Comparison of ENCODE assay signal across 1 cellular context in the genomic region with DNA sequence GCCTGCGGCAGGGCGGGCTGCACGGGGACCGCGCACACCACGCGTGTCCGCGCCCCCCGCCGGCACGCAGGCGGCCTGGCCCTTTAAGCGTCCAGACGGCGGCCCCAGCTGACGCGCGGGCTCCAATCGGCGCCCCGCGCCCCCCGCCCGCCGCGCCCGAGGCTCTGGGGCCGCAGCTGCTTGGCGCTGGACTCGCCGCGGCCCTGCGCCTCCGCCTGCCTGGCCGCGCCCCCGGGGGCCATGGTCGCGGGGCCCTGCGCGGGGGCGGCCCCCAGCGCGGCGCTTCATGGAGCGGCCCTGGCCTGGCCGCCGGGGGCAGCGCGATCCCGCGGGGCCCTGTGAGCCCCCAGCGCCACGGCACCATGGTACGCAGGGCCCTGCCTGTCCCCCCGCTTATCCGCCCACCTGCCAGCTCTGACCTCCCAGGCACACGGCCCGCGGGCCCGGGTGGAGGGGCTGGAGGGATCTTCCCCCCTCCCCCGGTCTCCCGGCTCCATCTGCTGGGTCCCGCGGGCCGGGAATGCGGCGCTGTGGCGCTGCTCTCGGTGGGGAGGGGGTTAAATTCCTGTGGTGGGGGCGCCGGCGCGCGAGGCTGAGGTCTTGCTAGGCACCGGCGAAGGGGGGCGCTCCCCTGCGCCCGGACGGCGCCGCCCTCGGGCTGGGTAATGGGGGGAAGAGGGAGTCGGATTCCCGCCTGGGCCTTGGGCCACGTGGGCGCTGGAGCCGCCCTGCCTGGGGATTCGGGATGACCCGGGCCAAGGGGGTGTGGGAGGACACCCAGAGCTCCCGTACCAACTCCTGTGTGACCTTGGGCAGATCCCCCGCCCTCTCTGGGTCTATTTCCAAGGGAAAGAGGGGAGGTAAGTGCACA.
TF ChIP-seq lines count a peak whose summit lies in the region.

No MANE protein-coding gene starts in this region.

TF ChIP-seq in K562, 482 proteins besides CTCF, POLR2A, EP300 and RAD21 (continues in another document):
- TF ChIP-seq CC2D1A (IDR thresholded peaks at IDR 0.05): no peak
- TF ChIP-seq, protein P1, sequence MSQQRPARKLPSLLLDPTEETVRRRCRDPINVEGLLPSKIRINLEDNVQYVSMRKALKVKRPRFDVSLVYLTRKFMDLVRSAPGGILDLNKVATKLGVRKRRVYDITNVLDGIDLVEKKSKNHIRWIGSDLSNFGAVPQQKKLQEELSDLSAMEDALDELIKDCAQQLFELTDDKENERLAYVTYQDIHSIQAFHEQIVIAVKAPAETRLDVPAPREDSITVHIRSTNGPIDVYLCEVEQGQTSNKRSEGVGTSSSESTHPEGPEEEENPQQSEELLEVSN (IDR thresholded peaks at IDR 0.05; ENCODE audit: borderline replicate concordance in 1 of 2, extremely low read depth in 1 of 2, insufficient read depth in 1 of 2, insufficient read length in 1 of 2, low read depth in 1 of 2, low read length in 1 of 2, poor library complexity in 1 of 2, severe bottlenecking in 1 of 2): peak; percentile 93 to 97
- TF ChIP-seq, protein P2, sequence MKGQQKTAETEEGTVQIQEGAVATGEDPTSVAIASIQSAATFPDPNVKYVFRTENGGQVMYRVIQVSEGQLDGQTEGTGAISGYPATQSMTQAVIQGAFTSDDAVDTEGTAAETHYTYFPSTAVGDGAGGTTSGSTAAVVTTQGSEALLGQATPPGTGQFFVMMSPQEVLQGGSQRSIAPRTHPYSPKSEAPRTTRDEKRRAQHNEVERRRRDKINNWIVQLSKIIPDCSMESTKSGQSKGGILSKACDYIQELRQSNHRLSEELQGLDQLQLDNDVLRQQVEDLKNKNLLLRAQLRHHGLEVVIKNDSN (CRISPR knock-in tag; IDR thresholded peaks at IDR 0.05): peak; percentile 66
- TF ChIP-seq RBM25 (IDR thresholded peaks at IDR 0.05; ENCODE audit: low read depth, low read length, severe bottlenecking): peak; percentile 93
- TF ChIP-seq HDAC6 (IDR thresholded peaks at IDR 0.05; ENCODE audit: low read depth, low read length): no peak
- TF ChIP-seq SAFB (IDR thresholded peaks at IDR 0.05; ENCODE audit: borderline replicate concordance, low read depth, low read length): peak; percentile 86
- peak; percentile 72 for TF ChIP-seq KDM2B (CRISPR knock-in tag; IDR thresholded peaks at IDR 0.05)
- TF ChIP-seq STAG1 (CRISPR knock-in tag; IDR thresholded peaks at IDR 0.05; ENCODE audit: borderline replicate concordance): 0 out of 2 replicates have a peak, but pooled peaks have one; percentile 14
- 0 out of 2 replicates have a peak, but pooled peaks have one; percentile 17 for TF ChIP-seq HNRNPL (IDR thresholded peaks at IDR 0.05; ENCODE audit: low read depth, low read length)
- no peak for TF ChIP-seq ZNF507 (tag; conservative IDR thresholded peaks at IDR 0.05)
- peak; percentile 75; the same call in 1 of the 2 replicates for TF ChIP-seq SMAD4 (CRISPR knock-in tag; conservative IDR thresholded peaks at IDR 0.05)
- TF ChIP-seq HMGN3 (IDR thresholded peaks at IDR 0.05; ENCODE audit: borderline replicate concordance, extremely low read depth, insufficient read length, low read depth, low read length): peak; percentile 48
- no peak for TF ChIP-seq CHD1 (IDR thresholded peaks at IDR 0.05; ENCODE audit: low read length)
- TF ChIP-seq ARHGAP35 (IDR thresholded peaks at IDR 0.05; ENCODE audit: partially characterized antibody): no peak
- TF ChIP-seq SIN3B (IDR thresholded peaks at IDR 0.05; ENCODE audit: low read depth): 0 out of 2 replicates have a peak, but pooled peaks have one; percentile 28
- peak in 1 of 2 experiments; percentile 75; a peak in 2 of 4 replicates for TF ChIP-seq NONO (IDR thresholded peaks at IDR 0.05; ENCODE audit: low read depth in 2 of 2, low read length in 1 of 2)
- TF ChIP-seq, protein P3, sequence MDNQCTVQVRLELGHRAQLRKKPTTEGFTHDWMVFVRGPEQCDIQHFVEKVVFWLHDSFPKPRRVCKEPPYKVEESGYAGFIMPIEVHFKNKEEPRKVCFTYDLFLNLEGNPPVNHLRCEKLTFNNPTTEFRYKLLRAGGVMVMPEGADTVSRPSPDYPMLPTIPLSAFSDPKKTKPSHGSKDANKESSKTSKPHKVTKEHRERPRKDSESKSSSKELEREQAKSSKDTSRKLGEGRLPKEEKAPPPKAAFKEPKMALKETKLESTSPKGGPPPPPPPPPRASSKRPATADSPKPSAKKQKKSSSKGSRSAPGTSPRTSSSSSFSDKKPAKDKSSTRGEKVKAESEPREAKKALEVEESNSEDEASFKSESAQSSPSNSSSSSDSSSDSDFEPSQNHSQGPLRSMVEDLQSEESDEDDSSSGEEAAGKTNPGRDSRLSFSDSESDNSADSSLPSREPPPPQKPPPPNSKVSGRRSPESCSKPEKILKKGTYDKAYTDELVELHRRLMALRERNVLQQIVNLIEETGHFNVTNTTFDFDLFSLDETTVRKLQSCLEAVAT (IDR thresholded peaks at IDR 0.05): 0 out of 4 replicates have a peak, but pooled peaks of 1 of the 2 experiments have one; percentile 33
- TF ChIP-seq, protein P4, sequence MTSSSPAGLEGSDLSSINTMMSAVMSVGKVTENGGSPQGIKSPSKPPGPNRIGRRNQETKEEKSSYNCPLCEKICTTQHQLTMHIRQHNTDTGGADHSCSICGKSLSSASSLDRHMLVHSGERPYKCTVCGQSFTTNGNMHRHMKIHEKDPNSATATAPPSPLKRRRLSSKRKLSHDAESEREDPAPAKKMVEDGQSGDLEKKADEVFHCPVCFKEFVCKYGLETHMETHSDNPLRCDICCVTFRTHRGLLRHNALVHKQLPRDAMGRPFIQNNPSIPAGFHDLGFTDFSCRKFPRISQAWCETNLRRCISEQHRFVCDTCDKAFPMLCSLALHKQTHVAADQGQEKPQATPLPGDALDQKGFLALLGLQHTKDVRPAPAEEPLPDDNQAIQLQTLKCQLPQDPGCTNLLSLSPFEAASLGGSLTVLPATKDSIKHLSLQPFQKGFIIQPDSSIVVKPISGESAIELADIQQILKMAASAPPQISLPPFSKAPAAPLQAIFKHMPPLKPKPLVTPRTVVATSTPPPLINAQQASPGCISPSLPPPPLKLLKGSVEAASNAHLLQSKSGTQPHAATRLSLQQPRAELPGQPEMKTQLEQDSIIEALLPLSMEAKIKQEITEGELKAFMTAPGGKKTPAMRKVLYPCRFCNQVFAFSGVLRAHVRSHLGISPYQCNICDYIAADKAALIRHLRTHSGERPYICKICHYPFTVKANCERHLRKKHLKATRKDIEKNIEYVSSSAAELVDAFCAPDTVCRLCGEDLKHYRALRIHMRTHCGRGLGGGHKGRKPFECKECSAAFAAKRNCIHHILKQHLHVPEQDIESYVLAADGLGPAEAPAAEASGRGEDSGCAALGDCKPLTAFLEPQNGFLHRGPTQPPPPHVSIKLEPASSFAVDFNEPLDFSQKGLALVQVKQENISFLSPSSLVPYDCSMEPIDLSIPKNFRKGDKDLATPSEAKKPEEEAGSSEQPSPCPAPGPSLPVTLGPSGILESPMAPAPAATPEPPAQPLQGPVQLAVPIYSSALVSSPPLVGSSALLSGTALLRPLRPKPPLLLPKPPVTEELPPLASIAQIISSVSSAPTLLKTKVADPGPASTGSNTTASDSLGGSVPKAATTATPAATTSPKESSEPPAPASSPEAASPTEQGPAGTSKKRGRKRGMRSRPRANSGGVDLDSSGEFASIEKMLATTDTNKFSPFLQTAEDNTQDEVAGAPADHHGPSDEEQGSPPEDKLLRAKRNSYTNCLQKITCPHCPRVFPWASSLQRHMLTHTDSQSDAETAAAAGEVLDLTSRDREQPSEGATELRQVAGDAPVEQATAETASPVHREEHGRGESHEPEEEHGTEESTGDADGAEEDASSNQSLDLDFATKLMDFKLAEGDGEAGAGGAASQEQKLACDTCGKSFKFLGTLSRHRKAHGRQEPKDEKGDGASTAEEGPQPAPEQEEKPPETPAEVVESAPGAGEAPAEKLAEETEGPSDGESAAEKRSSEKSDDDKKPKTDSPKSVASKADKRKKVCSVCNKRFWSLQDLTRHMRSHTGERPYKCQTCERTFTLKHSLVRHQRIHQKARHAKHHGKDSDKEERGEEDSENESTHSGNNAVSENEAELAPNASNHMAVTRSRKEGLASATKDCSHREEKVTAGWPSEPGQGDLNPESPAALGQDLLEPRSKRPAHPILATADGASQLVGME (CRISPR knock-in tag; IDR thresholded peaks at IDR 0.05): no peak
- TF ChIP-seq ZNF696 (CRISPR knock-in tag; conservative IDR thresholded peaks at IDR 0.05): no peak
- TF ChIP-seq, protein P5, sequence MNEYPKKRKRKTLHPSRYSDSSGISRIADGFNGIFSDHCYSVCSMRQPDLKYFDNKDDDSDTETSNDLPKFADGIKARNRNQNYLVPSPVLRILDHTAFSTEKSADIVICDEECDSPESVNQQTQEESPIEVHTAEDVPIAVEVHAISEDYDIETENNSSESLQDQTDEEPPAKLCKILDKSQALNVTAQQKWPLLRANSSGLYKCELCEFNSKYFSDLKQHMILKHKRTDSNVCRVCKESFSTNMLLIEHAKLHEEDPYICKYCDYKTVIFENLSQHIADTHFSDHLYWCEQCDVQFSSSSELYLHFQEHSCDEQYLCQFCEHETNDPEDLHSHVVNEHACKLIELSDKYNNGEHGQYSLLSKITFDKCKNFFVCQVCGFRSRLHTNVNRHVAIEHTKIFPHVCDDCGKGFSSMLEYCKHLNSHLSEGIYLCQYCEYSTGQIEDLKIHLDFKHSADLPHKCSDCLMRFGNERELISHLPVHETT (CRISPR knock-in tag; conservative IDR thresholded peaks at IDR 0.05 in 1 of 2, IDR thresholded peaks at IDR 0.05 in 1 of 2): 0 out of 4 replicates have a peak, but pooled peaks of 1 of the 2 experiments have one; percentile 17
- TF ChIP-seq, protein P6, sequence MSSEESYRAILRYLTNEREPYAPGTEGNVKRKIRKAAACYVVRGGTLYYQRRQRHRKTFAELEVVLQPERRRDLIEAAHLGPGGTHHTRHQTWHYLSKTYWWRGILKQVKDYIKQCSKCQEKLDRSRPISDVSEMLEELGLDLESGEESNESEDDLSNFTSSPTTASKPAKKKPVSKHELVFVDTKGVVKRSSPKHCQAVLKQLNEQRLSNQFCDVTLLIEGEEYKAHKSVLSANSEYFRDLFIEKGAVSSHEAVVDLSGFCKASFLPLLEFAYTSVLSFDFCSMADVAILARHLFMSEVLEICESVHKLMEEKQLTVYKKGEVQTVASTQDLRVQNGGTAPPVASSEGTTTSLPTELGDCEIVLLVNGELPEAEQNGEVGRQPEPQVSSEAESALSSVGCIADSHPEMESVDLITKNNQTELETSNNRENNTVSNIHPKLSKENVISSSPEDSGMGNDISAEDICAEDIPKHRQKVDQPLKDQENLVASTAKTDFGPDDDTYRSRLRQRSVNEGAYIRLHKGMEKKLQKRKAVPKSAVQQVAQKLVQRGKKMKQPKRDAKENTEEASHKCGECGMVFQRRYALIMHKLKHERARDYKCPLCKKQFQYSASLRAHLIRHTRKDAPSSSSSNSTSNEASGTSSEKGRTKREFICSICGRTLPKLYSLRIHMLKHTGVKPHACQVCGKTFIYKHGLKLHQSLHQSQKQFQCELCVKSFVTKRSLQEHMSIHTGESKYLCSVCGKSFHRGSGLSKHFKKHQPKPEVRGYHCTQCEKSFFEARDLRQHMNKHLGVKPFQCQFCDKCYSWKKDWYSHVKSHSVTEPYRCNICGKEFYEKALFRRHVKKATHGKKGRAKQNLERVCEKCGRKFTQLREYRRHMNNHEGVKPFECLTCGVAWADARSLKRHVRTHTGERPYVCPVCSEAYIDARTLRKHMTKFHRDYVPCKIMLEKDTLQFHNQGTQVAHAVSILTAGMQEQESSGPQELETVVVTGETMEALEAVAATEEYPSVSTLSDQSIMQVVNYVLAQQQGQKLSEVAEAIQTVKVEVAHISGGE (CRISPR knock-in tag; IDR thresholded peaks at IDR 0.05): peak in 1 of 3 experiments; percentile 53; a peak in 1 of 6 replicates
- TF ChIP-seq FOXJ3 (CRISPR knock-in tag; IDR thresholded peaks at IDR 0.05): no peak
- TF ChIP-seq EGR1 (conservative IDR thresholded peaks at IDR 0.05): peak; percentile 62
- peak; percentile 42; the same call in 1 of the 2 replicates for TF ChIP-seq HDAC8 (tag; IDR thresholded peaks at IDR 0.05)
- TF ChIP-seq DMBX1 (CRISPR knock-in tag; IDR thresholded peaks at IDR 0.05; ENCODE audit: borderline replicate concordance): 0 out of 2 replicates have a peak, but pooled peaks have one; percentile 30
- TF ChIP-seq, protein P7, sequence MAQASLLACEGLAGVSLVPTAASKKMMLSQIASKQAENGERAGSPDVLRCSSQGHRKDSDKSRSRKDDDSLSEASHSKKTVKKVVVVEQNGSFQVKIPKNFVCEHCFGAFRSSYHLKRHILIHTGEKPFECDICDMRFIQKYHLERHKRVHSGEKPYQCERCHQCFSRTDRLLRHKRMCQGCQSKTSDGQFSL (CRISPR knock-in tag; IDR thresholded peaks at IDR 0.05): peak; percentile 10; the same call in 1 of the 2 replicates
- TF ChIP-seq, protein P7 (tag; IDR thresholded peaks at IDR 0.05): peak in 1 of 2 experiments; percentile 25; a peak in 1 of 4 replicates
- TF ChIP-seq, protein P8, sequence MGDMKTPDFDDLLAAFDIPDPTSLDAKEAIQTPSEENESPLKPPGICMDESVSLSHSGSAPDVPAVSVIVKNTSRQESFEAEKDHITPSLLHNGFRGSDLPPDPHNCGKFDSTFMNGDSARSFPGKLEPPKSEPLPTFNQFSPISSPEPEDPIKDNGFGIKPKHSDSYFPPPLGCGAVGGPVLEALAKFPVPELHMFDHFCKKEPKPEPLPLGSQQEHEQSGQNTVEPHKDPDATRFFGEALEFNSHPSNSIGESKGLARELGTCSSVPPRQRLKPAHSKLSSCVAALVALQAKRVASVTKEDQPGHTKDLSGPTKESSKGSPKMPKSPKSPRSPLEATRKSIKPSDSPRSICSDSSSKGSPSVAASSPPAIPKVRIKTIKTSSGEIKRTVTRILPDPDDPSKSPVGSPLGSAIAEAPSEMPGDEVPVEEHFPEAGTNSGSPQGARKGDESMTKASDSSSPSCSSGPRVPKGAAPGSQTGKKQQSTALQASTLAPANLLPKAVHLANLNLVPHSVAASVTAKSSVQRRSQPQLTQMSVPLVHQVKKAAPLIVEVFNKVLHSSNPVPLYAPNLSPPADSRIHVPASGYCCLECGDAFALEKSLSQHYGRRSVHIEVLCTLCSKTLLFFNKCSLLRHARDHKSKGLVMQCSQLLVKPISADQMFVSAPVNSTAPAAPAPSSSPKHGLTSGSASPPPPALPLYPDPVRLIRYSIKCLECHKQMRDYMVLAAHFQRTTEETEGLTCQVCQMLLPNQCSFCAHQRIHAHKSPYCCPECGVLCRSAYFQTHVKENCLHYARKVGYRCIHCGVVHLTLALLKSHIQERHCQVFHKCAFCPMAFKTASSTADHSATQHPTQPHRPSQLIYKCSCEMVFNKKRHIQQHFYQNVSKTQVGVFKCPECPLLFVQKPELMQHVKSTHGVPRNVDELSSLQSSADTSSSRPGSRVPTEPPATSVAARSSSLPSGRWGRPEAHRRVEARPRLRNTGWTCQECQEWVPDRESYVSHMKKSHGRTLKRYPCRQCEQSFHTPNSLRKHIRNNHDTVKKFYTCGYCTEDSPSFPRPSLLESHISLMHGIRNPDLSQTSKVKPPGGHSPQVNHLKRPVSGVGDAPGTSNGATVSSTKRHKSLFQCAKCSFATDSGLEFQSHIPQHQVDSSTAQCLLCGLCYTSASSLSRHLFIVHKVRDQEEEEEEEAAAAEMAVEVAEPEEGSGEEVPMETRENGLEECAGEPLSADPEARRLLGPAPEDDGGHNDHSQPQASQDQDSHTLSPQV (IDR thresholded peaks at IDR 0.05): peak; percentile 22; the same call in 1 of the 2 replicates
- peak; percentile 11; the same call in 1 of the 2 replicates for TF ChIP-seq DPF2 (IDR thresholded peaks at IDR 0.05)
- peak; percentile 37; the same call in 1 of the 2 replicates for TF ChIP-seq NR3C1 (CRISPR knock-in tag; IDR thresholded peaks at IDR 0.05)
- TF ChIP-seq NR2C1 (IDR thresholded peaks at IDR 0.05): no peak
- 0 out of 2 replicates have a peak, but pooled peaks have one; percentile 23 for TF ChIP-seq NR2C1 (tag; IDR thresholded peaks at IDR 0.05)
